Comparison of ENCODE assay signal across 22 cellular contexts in genomic region chr20:58260006-58260405, GRCh38. TPM values are rescaled to one million over a fixed set of nuclear protein-coding genes. Genes with fewer than 3 reads are reported as not detected.
"Had no signal": no experiment of that assay in that cellular context is flagged by ENCODE, and none has a peak within 500 bp of the region (broad histone marks: within the 10 kb centered on the region; RNA-seq: fewer than 3 reads in every experiment).

No MANE protein-coding gene starts in this region.

- FAIRE-seq: RCC 7860 had no signal

- DNase-seq: activated CD4-positive, alpha-beta T cell treated with anti-CD3 and anti-CD28 coated beads for 36 hours; activated CD8-positive, alpha-beta memory T cell treated with anti-CD3 and anti-CD28 coated beads, Interleukin-2, amount 10 ng/mL, durations not matched to agents 7 days and 5 days; activated effector memory CD4-positive, alpha-beta T cell treated with anti-CD3 and anti-CD28 coated beads, Interleukin-2, amount 50 U/mL, for 16 hours; activated naive CD4-positive, alpha-beta T cell treated with anti-CD3 and anti-CD28 coated beads for 36 hours; activated T-cell treated with anti-CD3 and anti-CD28 coated beads, Interleukin-2, amount 50 U/mL, for 24 hours; MG63; MV-4-11; NCI-H1092 treated with DMSO at 0.1 percent for 48 hours; NCI-H1417 treated with DMSO at 0.1 percent for 48 hours; NCI-H1694; NCI-H2029; NCI-H2107; NCI-H345; NCI-H510A; NCI-H526 treated with DMSO at 0.1 percent for 48 hours; PC-3; SHP77; T-helper 1 cell; WERI-Rb-1 had no signal

- H3K36me3 ChIP-seq: SJSA1, WERI-Rb-1 had no signal

- H3K4me1 ChIP-seq: SJSA1 had no signal

- ATAC-seq: activated CD4-positive, alpha-beta T cell treated with anti-CD3 and anti-CD28 coated beads for 36 hours; activated CD8-positive, alpha-beta memory T cell treated with anti-CD3 and anti-CD28 coated beads, Interleukin-2, amount 10 ng/mL, durations not matched to agents 7 days and 5 days; PC-3 had no signal

- H3K4me3 ChIP-seq: MG63, SJSA1 had no signal

- H3K9me3 ChIP-seq: MG63, SJSA1 had no signal

- H3K27me3 ChIP-seq: MG63, SJSA1 had no signal

- H3K27ac ChIP-seq: SJSA1, WERI-Rb-1 had no signal

RNA-seq across cellular contexts. Expression of gene ANKRD60, which starts 31.6 kb away (rescaled TPM):
- polyA plus RNA-seq: adipose tissue had no signal
